8 cellular contexts compared by ENCODE assay signal in genomic region chr1:42456754-42457089, GRCh38. TPM values are rescaled to one million over a fixed set of nuclear protein-coding genes. Genes with fewer than 3 reads are reported as not detected.
A peak's percentile ranks its signal among the peaks of the same experiment; 100 is the strongest.
DNase-seq lines count a peak whose midpoint lies in the region; ATAC-seq and TF ChIP-seq lines count a peak whose summit lies in the region.

No MANE protein-coding gene starts in this region.

- H3K27ac ChIP-seq in neural cell (ENCODE audit: low read length) (peak overlapping the region; percentile 76), substantia nigra (ENCODE audit: low read depth, low read length, poor library complexity, severe bottlenecking) (peak overlapping the region; percentile 86)

- H2AFZ ChIP-seq in neural cell (ENCODE audit: low read depth, low read length), result peak overlapping the region; percentile 70

- no peaks in the 10 kb centered on the region for H3K9me3 ChIP-seq in neural cell (ENCODE audit: low read length)

- peaks cover 4% of the 10 kb centered on the region for H3K79me2 ChIP-seq in neural cell (replicated peaks; ENCODE audit: insufficient read depth, low read length)

- H3K36me3 ChIP-seq in neural cell (ENCODE audit: insufficient read depth, low read length), result no peaks in the 10 kb centered on the region

- no peak for TF ChIP-seq RAD21 in neural cell (conservative IDR thresholded peaks at IDR 0.05)

- H3K27me3 ChIP-seq in neural cell (ENCODE audit: insufficient read depth, low read depth, low read length), result no peaks in the 10 kb centered on the region

- H3K4me2 ChIP-seq in neural cell (ENCODE audit: low read length), result peak overlapping the region; percentile 62

- peak; percentile 38 for ATAC-seq in GM18873 (IDR thresholded peaks at IDR 0.05; ENCODE audit: low FRiP score, unreplicated experiment)
- peak; percentile 42 for ATAC-seq in HG03108 (IDR thresholded peaks at IDR 0.05; ENCODE audit: unreplicated experiment)

- DNase-seq in Ammon's horn (ENCODE audit: low spot score) (peak; percentile 52), NCI-H526 treated with DMSO at 0.1 percent for 48 hours (lab: John Stamatoyannopoulos, UW) (peak; percentile 76), activated T-cell treated with anti-CD3 and anti-CD28 coated beads for 48 hours (ENCODE audit: low read depth) (peak; percentile 45), fibroblast of peridontal ligament (ENCODE audit: extremely low read depth) (peak; percentile 55), substantia nigra (lab: John Stamatoyannopoulos, UW) (peak in 31 of 49 donors; percentile 23 to 74 (median 53))

- no peaks in the 10 kb centered on the region for H3F3A ChIP-seq in neural cell (ENCODE audit: insufficient read depth, low read length, poor library complexity, severe bottlenecking)

- H3K9ac ChIP-seq in neural cell (ENCODE audit: low read length), result peak overlapping the region; percentile 82

- H3K9me2 ChIP-seq in neural cell (ENCODE audit: insufficient read depth, low read length), result no peaks in the 10 kb centered on the region

- no peak for TF ChIP-seq CTCF in neural cell (IDR thresholded peaks at IDR 0.05; ENCODE audit: poor library complexity, severe bottlenecking)

- peak overlapping the region; percentile 84 for H3K4me3 ChIP-seq in neural cell (ENCODE audit: low read length)

- no peak for TF ChIP-seq EP300 in neural cell (conservative IDR thresholded peaks at IDR 0.05; ENCODE audit: poor library complexity, severe bottlenecking)

- H4K20me1 ChIP-seq in neural cell (ENCODE audit: insufficient read depth), result no peaks in the 10 kb centered on the region

TF ChIP-seq in neural cell, 6 proteins besides CTCF, POLR2A, EP300 and RAD21:
- TF ChIP-seq TAF1 (IDR thresholded peaks at IDR 0.05; ENCODE audit: low read depth) (no peak), SMC3 (conservative IDR thresholded peaks at IDR 0.05; ENCODE audit: poor library complexity) (no peak), REST (IDR thresholded peaks at IDR 0.05; ENCODE audit: borderline replicate concordance) (no peak), EZH2 (IDR thresholded peaks at IDR 0.05; ENCODE audit: borderline replicate concordance, insufficient read depth, low read length, poor library complexity, severe bottlenecking) (no peak), MXI1 (conservative IDR thresholded peaks at IDR 0.05; ENCODE audit: poor library complexity, severe bottlenecking) (no peak), POLR2AphosphoS5 (IDR thresholded peaks at IDR 0.05) (no peak)

RNA-seq across cellular contexts. Expression of gene PPCS, which starts 0.4 kb away (rescaled TPM):
- 78.9 and 85.1 TPM in 2 replicates for polyA plus RNA-seq in neural cell
- polyA minus RNA-seq in neural cell, result 42.4 and 48.9 TPM in 2 replicates

RNA-seq across cellular contexts. Expression of gene ZMYND12, which starts 0.9 kb away (rescaled TPM):
- 0.21 and 0.52 TPM in 2 replicates for polyA plus RNA-seq in neural cell
- polyA minus RNA-seq in neural cell, result not detected in 2 replicates

RNA-seq across cellular contexts. Expression of gene CCDC30, which starts 6.4 kb away (rescaled TPM):
- 11.1 and 13.2 TPM in 2 replicates for polyA plus RNA-seq in neural cell
- polyA minus RNA-seq in neural cell, result 31.4 and 35.7 TPM in 2 replicates

Comparison
In these comparisons a context has a peak if more than half of its experiments do, and no peak if none do; other contexts are left out.
1. Peak in every context shown above with its lines: DNase-seq, ATAC-seq, H3K4me3 ChIP-seq and H3K27ac ChIP-seq.